25 cellular contexts compared by ENCODE assay signal in genomic region chr21:15521644-15522001, GRCh38.
"Had no signal": no experiment of that assay in that cellular context is flagged by ENCODE, and none has a peak within 500 bp of the region (broad histone marks: within the 10 kb centered on the region; RNA-seq: fewer than 3 reads in every experiment).

No MANE protein-coding gene starts in this region.

- H3K4me2 ChIP-seq: smooth muscle cell had no signal

- H3K27ac Mint-ChIP-seq: dendritic cell treated with granulocyte-macrophage colony-stimulating factor and Interleukin-4, amounts not matched to agents 40 ng/mL and 50 ng/mL, for 4 days; endodermal cell; memory B cell; stimulated activated naive CD8-positive, alpha-beta T cell treated with anti-CD3 and anti-CD28 coated beads, Interleukin-15, amount 100 ng/mL, for 72 hours had no signal

- H3K9me3 ChIP-seq: colonic mucosa, gastrocnemius medialis, lower lobe of right lung, ovary, psoas muscle, suprapubic skin, transverse colon, vagina had no signal

- H3K4me3 ChIP-seq: colonic mucosa, gastrocnemius medialis, lower lobe of right lung, ovary, psoas muscle, smooth muscle cell, suprapubic skin, transverse colon, vagina had no signal

- H3K36me3 ChIP-seq: colonic mucosa, gastrocnemius medialis, lower lobe of right lung, ovary, suprapubic skin, transverse colon, vagina had no signal

- H3K27me3 ChIP-seq: colonic mucosa, gastrocnemius medialis, ovary, suprapubic skin, transverse colon, vagina had no signal

- H3K4me1 ChIP-seq: colonic mucosa, gastrocnemius medialis, lower lobe of right lung, psoas muscle, suprapubic skin, transverse colon, vagina had no signal

- H3K27ac ChIP-seq: colonic mucosa, gastrocnemius medialis, lower lobe of right lung, ovary, psoas muscle, suprapubic skin, transverse colon, vagina had no signal

- H3K36me3 Mint-ChIP-seq: natural killer cell had no signal

- DNase-seq: colonic mucosa; effector CD8-positive, alpha-beta T cell; endodermal cell; erythroblast; gastrocnemius medialis; left ventricle myocardium superior; lower lobe of right lung; natural killer cell; occipital lobe; ovary; psoas muscle; retina; stimulated activated CD4-positive, alpha-beta T cell treated with anti-CD3 and anti-CD28 coated beads, Interleukin-12 subunit alpha, Interleukin-12 subunit beta, amount 100 ng/mL, for 4 hours; stimulated activated CD4-positive, alpha-beta T cell treated with anti-CD3 and anti-CD28 coated beads, Interleukin-1b, Interleukin-23, amount 100 ng/mL, for 48 hours; stimulated activated CD4-positive, alpha-beta T cell treated with anti-CD3 and anti-CD28 coated beads, Interleukin-4, amount 100 ng/mL, for 1 hour; stimulated activated CD8-positive, alpha-beta memory T cell treated with anti-CD3 and anti-CD28 coated beads, Interleukin-4, amount 100 ng/mL, for 48 hours; stimulated activated naive CD8-positive, alpha-beta T cell treated with anti-CD3 and anti-CD28 coated beads, Interleukin-15, amount 100 ng/mL, for 72 hours; transverse colon had no signal

- ATAC-seq: gastrocnemius medialis; left ventricle myocardium superior; psoas muscle; sciatic nerve; stimulated activated naive CD8-positive, alpha-beta T cell treated with anti-CD3 and anti-CD28 coated beads, Interleukin-15, amount 100 ng/mL, for 72 hours had no signal

- FAIRE-seq: keratinocyte had no signal
